21 cellular contexts compared by ENCODE assay signal in genomic region chr10:98745645-98746044, GRCh38.
DNase-seq lines count a peak whose midpoint lies in the region; ATAC-seq, FAIRE-seq and TF ChIP-seq lines count a peak whose summit lies in the region.
"Had no signal": no experiment of that assay in that cellular context is flagged by ENCODE, and none has a peak within 500 bp of the region (broad histone marks: within the 10 kb centered on the region; RNA-seq: fewer than 3 reads in every experiment).

No MANE protein-coding gene starts in this region.

- H3K9me2 ChIP-seq in DOHH2 (replicated peaks; ENCODE audit: control insufficient read depth, low read length): no peaks in the 10 kb centered on the region
- no peaks in the 10 kb centered on the region for H3K9me2 ChIP-seq in GM23248 (ENCODE audit: insufficient read depth)

- CTCF ChIA-PET in K562 (lab: Yijun Ruan, JAX; ENCODE audit: low intra/inter-chr PET ratio): no interaction called here

- H3K36me3 ChIP-seq in DOHH2 (ENCODE audit: control insufficient read depth, low read length): no peaks in the 10 kb centered on the region
- H3K36me3 ChIP-seq in GM23248 (ENCODE audit: low read depth): no peaks in the 10 kb centered on the region
- no peaks in the 10 kb centered on the region for H3K36me3 ChIP-seq in K562 (ENCODE audit: control insufficient read depth, insufficient read depth, low read length)
- H3K36me3 ChIP-seq in effector memory CD4-positive, alpha-beta T cell (ENCODE audit: control insufficient read depth, insufficient read depth, low read length): no peaks in the 10 kb centered on the region
- H3K36me3 ChIP-seq: breast epithelium, neutrophil, SJSA1, tibial artery had no signal

- no peaks in the 10 kb centered on the region for H3K27me3 ChIP-seq in DOHH2 (ENCODE audit: control insufficient read depth, low read length)
- H3K27me3 ChIP-seq in GM23248 (replicated peaks; ENCODE audit: insufficient read depth): no peaks in the 10 kb centered on the region
- no peaks in the 10 kb centered on the region for H3K27me3 ChIP-seq in K562 (ENCODE audit: control insufficient read depth in 2 of 2, insufficient read depth in 2 of 2, low read length in 2 of 2)
- no peaks in the 10 kb centered on the region for H3K27me3 ChIP-seq in effector memory CD4-positive, alpha-beta T cell (replicated peaks; ENCODE audit: control insufficient read depth, insufficient read depth, low read length, poor library complexity, severe bottlenecking)
- H3K27me3 ChIP-seq: breast epithelium, hepatocyte, neutrophil, SJSA1, tibial artery had no signal

- no peak overlapping the region for H3K9ac ChIP-seq in GM23248
- H3K9ac ChIP-seq in K562 (ENCODE audit: insufficient read depth in 1 of 2, low read depth in 2 of 2, low read length in 2 of 2): no peak overlapping the region

- H2AFZ ChIP-seq in GM23248 (no peak overlapping the region), K562 (ENCODE audit: low read depth, low read length) (no peak overlapping the region)
- H2AFZ ChIP-seq: hepatocyte had no signal

- no peak for TF ChIP-seq EP300 in K562 (IDR thresholded peaks at IDR 0.05; ENCODE audit: low read length)

- no peak overlapping the region for H3K27ac ChIP-seq in DOHH2 (ENCODE audit: low read depth, low read length)
- H3K27ac ChIP-seq in GM23248: no peak overlapping the region
- no peak overlapping the region for H3K27ac ChIP-seq in K562 (ENCODE audit: extremely low read depth, low read depth, low read length)
- H3K27ac ChIP-seq in effector memory CD4-positive, alpha-beta T cell (ENCODE audit: insufficient read depth, low read length, poor library complexity, severe bottlenecking): no peak overlapping the region
- H3K27ac ChIP-seq: breast epithelium, hepatocyte, neutrophil, SJSA1, tibial artery had no signal

- H3K4me1 ChIP-seq in DOHH2 (ENCODE audit: control insufficient read depth, low read length) (no peaks in the 10 kb centered on the region), GM23248 (ENCODE audit: insufficient read depth) (no peaks in the 10 kb centered on the region), K562 (replicated peaks in 1 of 2; ENCODE audit: control insufficient read depth in 2 of 2, insufficient read depth in 2 of 2, low read length in 2 of 2) (no peaks in the 10 kb centered on the region)
- H3K4me1 ChIP-seq in effector memory CD4-positive, alpha-beta T cell (ENCODE audit: control insufficient read depth, insufficient read depth, low read length, poor library complexity, severe bottlenecking): no peaks in the 10 kb centered on the region
- H3K4me1 ChIP-seq: breast epithelium, SJSA1, tibial artery had no signal

- BruUV-seq in K562 (replicated peaks; lab: Mats Ljungman, UMichigan): no TSS peak

- H3K79me2 ChIP-seq in DOHH2 (ENCODE audit: control insufficient read depth, low read length) (no peaks in the 10 kb centered on the region), GM23248 (ENCODE audit: insufficient read depth) (no peaks in the 10 kb centered on the region), K562 (ENCODE audit: control insufficient read depth, insufficient read depth, low read length) (no peaks in the 10 kb centered on the region)
- H3K79me2 ChIP-seq: hepatocyte had no signal

- WGBS in GM23248 (ENCODE audit: low coverage in 1 of 2, low lambda C conversion rate in 2 of 2, missing lambda C conversion rate in 2 of 2), 2 experiments: 70 to 71% methylated on average over 2 of the region's 2 CpGs
- WGBS in K562 (ENCODE audit: insufficient coverage, low coverage, missing lambda C conversion rate): 90% methylated on average over 2 of the region's 2 CpGs

- TF ChIP-seq POLR2A in NB4 (IDR thresholded peaks at IDR 0.05; ENCODE audit: extremely low read depth, insufficient read length) (no peak), K562 (conservative IDR thresholded peaks at IDR 0.05) (no peak)

- intact Hi-C loops in K562 (cut with micrococcal nuclease): loop anchor here (5.0 to 10.0 kb wide), 3 partner anchors 281 to 502 kb away; no protein-coding TSS in a partner anchor

- no peaks in the 10 kb centered on the region for H3F3A ChIP-seq in DOHH2 (ENCODE audit: control insufficient read depth, insufficient read depth)
- H3F3A ChIP-seq in GM23248 (ENCODE audit: insufficient read depth): no peaks in the 10 kb centered on the region

- in situ Hi-C loops in GM23248 (cut with MboI): no loop called here
- in situ Hi-C loops in K562 (cut with MboI): no loop called here

- FAIRE-seq in K562 (lab: Jason Lieb, UNC): peak; percentile 46
- FAIRE-seq in HTR-8/SVneo (lab: Jason Lieb, UNC): no peak

- H3K4me3 ChIP-seq in DOHH2 (ENCODE audit: low read length) (no peak overlapping the region), GM23248 (no peak overlapping the region), NB4 (ENCODE audit: low read depth, low read length) (no peak overlapping the region), K562 (no peak overlapping the region)
- no peak overlapping the region for H3K4me3 ChIP-seq in effector memory CD4-positive, alpha-beta T cell (ENCODE audit: insufficient read depth, low read depth, low read length, poor library complexity, severe bottlenecking)
- H3K4me3 ChIP-seq: breast epithelium, hepatocyte, SJSA1, tibial artery had no signal

- H3K4me2 ChIP-seq in DOHH2 (ENCODE audit: low read length) (no peak overlapping the region), GM23248 (ENCODE audit: unreplicated experiment) (no peak overlapping the region), K562 (ENCODE audit: insufficient read depth, low read length) (no peak overlapping the region)
- H3K4me2 ChIP-seq: hepatocyte had no signal

- H3K9me1 ChIP-seq in K562 (ENCODE audit: control insufficient read depth, insufficient read depth, low read length): no peaks in the 10 kb centered on the region

- peak; percentile 16 to 52; a peak in 3 of 4 replicates for TF ChIP-seq RAD21 in K562 (CRISPR knock-in tag; conservative IDR thresholded peaks at IDR 0.05 in 1 of 2, IDR thresholded peaks at IDR 0.05 in 1 of 2)

- no peaks in the 10 kb centered on the region for H3K9me3 ChIP-seq in DOHH2 (ENCODE audit: control insufficient read depth, insufficient read depth, low read length)
- no peaks in the 10 kb centered on the region for H3K9me3 ChIP-seq in GM23248 (ENCODE audit: low read depth)
- H3K9me3 ChIP-seq in K562 (replicated peaks; ENCODE audit: control insufficient read depth, insufficient read depth, low read depth, low read length): no peaks in the 10 kb centered on the region
- no peaks in the 10 kb centered on the region for H3K9me3 ChIP-seq in effector memory CD4-positive, alpha-beta T cell (ENCODE audit: control insufficient read depth, low read length)
- H3K9me3 ChIP-seq: breast epithelium, neutrophil, SJSA1, tibial artery had no signal

- TF ChIP-seq CTCF in DOHH2 (IDR thresholded peaks at IDR 0.05; ENCODE audit: low read depth, low read length, poor library complexity, severe bottlenecking): peak; percentile 17
- peak; percentile 14 for TF ChIP-seq CTCF in NB4 (IDR thresholded peaks at IDR 0.05; ENCODE audit: low read depth, low read length)
- TF ChIP-seq CTCF in K562 (IDR thresholded peaks at IDR 0.05 in 2 of 3, conservative IDR thresholded peaks at IDR 0.05 in 1 of 3; ENCODE audit: insufficient read depth in 2 of 3, low read depth in 1 of 3, low read length in 3 of 3): peak in 2 of 3 experiments; percentile 30 to 35; a peak in 3 of 6 replicates

- POLR2A ChIA-PET in K562 (lab: Yijun Ruan, JAX): no interaction called here

- DNase-seq in GM23248: peak; percentile 1
- peak; percentile 13 for DNase-seq in NB4 (ENCODE audit: low read depth)
- peak in 2 of 4 experiments; percentile 10 to 28 for DNase-seq in K562 (ENCODE audit: extremely low read depth in 1 of 4, low spot score in 3 of 4)
- no peak for DNase-seq in midbrain (lab: John Stamatoyannopoulos, UW)
- DNase-seq in NCI-H1417 (lab: John Stamatoyannopoulos, UW): no peak
- DNase-seq in effector memory CD4-positive, alpha-beta T cell: no peak
- no peak for DNase-seq in HTR-8/SVneo (ENCODE audit: insufficient read length, low spot score)
- DNase-seq: activated CD4-positive, alpha-beta T cell treated with anti-CD3 and anti-CD28 coated beads, Interleukin-2, amount 50 U/mL, for 4 hours; activated gamma-delta T cell treated with Interleukin-2 at 50 U/mL for 16 hours; CD4-positive, alpha-beta T cell; cortex of kidney; NCI-H1105; NCI-H2081 treated with DMSO at 0.1 percent for 48 hours; PC-3; stimulated activated CD4-positive, alpha-beta T cell treated with anti-CD3 and anti-CD28 coated beads, Interleukin-4, amount 100 ng/mL, for 24 hours; tibial artery had no signal

- ATAC-seq in K562: no peak
- ATAC-seq: PC-3 had no signal

- H4K20me1 ChIP-seq in DOHH2 (ENCODE audit: control insufficient read depth, insufficient read depth, low read depth, low read length) (no peaks in the 10 kb centered on the region), GM23248 (ENCODE audit: insufficient read depth) (no peaks in the 10 kb centered on the region), K562 (replicated peaks; ENCODE audit: control insufficient read depth, insufficient read depth, low read length) (no peaks in the 10 kb centered on the region)

TF ChIP-seq in K562, 482 proteins besides CTCF, POLR2A, EP300 and RAD21:
- TF ChIP-seq SIX5 (IDR thresholded peaks at IDR 0.05; ENCODE audit: borderline replicate concordance in 1 of 2, insufficient read depth in 1 of 2, low read depth in 1 of 2, low read length in 2 of 2) (no peak), ZEB2 (IDR thresholded peaks at IDR 0.05) (no peak), ZNF263 (CRISPR knock-in tag; IDR thresholded peaks at IDR 0.05; ENCODE audit: borderline replicate concordance) (no peak), IRF2 (CRISPR knock-in tag; IDR thresholded peaks at IDR 0.05) (no peak), NCOA6 (IDR thresholded peaks at IDR 0.05) (no peak), ETS1 (conservative IDR thresholded peaks at IDR 0.05; ENCODE audit: control insufficient read depth, low read depth, low read length) (no peak), KLF10 (CRISPR knock-in tag; IDR thresholded peaks at IDR 0.05) (no peak), GTF2A2 (tag; IDR thresholded peaks at IDR 0.05) (no peak), PRMT5 (CRISPR knock-in tag; IDR thresholded peaks at IDR 0.05) (no peak), HMG20A (CRISPR knock-in tag; conservative IDR thresholded peaks at IDR 0.05) (no peak)

Comparison
In these comparisons a context has a peak if more than half of its experiments do, and no peak if none do; other contexts are left out.
1. DNase-seq: peak in GM23248 (single experiment) and NB4 (single experiment); none in midbrain (single experiment), NCI-H1417 (0 of 3), effector memory CD4-positive, alpha-beta T cell (0 of 3) and HTR-8/SVneo (single experiment).
2. Peak in every context shown above with its lines, with median percentiles within 50 percentile points of each other: CTCF ChIP-seq.